Comparison of ENCODE assay signal across 1 cellular context in the genomic region with DNA sequence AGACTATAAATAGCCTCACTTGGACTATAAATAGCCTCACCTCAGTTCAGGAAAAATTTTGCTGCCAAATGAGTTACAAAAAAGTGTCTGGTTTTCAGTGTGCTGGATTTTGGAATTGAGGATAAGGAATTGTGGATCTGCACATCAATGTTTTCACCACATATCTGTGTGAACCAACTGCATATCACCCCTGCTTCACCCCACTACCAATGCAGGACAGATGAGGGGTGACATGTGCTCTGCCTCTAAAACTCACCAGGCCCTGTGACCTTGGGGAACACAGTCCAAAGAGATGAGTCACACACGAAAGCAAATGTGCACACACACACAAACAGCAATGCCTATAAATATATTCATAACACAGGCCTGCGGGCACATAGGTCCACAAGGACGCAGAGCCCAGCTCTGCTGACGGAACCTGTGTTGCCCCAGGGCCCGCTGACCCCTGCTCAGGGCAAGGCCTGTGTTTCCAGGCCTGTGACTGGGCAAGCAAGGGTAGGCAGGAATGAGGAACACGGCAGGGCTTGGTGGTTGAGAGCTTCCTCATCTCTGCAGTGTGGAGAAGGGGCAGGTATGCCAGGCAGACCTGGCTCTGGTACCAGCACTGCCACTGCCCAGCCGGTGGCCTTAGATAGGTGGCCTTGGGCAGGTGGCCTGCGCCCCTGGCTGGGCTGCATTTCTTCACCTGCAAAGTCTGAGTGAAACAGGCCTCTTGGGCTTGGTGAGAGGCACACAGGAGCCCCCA.
TF ChIP-seq lines count a peak whose summit lies in the region.

No MANE protein-coding gene starts in this region.

TF ChIP-seq in HepG2, 621 proteins besides CTCF, POLR2A, EP300 and RAD21 (continued from another document and continues in another):
- TF ChIP-seq ZNF407 (CRISPR knock-in tag; IDR thresholded peaks at IDR 0.05; ENCODE audit: not compliant biosample characterization) (no peak), ZC3H13 (CRISPR knock-in tag; IDR thresholded peaks at IDR 0.05) (no peak), SRSF9 (IDR thresholded peaks at IDR 0.05; ENCODE audit: borderline replicate concordance, insufficient read depth, low read depth, low read length, poor library complexity, severe bottlenecking) (no peak), GLI4 (CRISPR knock-in tag; IDR thresholded peaks at IDR 0.05; ENCODE audit: borderline replicate concordance) (no peak), SP140L (CRISPR knock-in tag; IDR thresholded peaks at IDR 0.05; ENCODE audit: borderline replicate concordance) (no peak), HNRNPLL (IDR thresholded peaks at IDR 0.05; ENCODE audit: low read depth, low read length, poor library complexity, severe bottlenecking) (peak; percentile 20), ZNF441 (CRISPR knock-in tag; IDR thresholded peaks at IDR 0.05; ENCODE audit: borderline replicate concordance) (no peak), RXRB (CRISPR knock-in tag; IDR thresholded peaks at IDR 0.05; ENCODE audit: borderline replicate concordance) (peak; percentile 91), ZNF431 (CRISPR knock-in tag; IDR thresholded peaks at IDR 0.05; ENCODE audit: borderline replicate concordance, low read depth) (no peak), NFIC (IDR thresholded peaks at IDR 0.05; ENCODE audit: low read length) (peak; percentile 50; the same call in 1 of the 2 replicates), SMAD9 (CRISPR knock-in tag; IDR thresholded peaks at IDR 0.05) (no peak), ZNF3 (CRISPR knock-in tag; IDR thresholded peaks at IDR 0.05) (no peak), ELF3 (CRISPR knock-in tag; IDR thresholded peaks at IDR 0.05) (peak; percentile 75; the same call in 1 of the 2 replicates), ARID2 (CRISPR knock-in tag; IDR thresholded peaks at IDR 0.05; ENCODE audit: borderline replicate concordance) (no peak), ZFP82 (CRISPR knock-in tag; IDR thresholded peaks at IDR 0.05; ENCODE audit: borderline replicate concordance) (no peak), ZNF589 (CRISPR knock-in tag; conservative IDR thresholded peaks at IDR 0.05) (no peak), DNMT3B (CRISPR knock-in tag; conservative IDR thresholded peaks at IDR 0.05) (no peak), ZNF337 (CRISPR knock-in tag; IDR thresholded peaks at IDR 0.05; ENCODE audit: borderline replicate concordance, low read depth) (no peak), ZNF879 (CRISPR knock-in tag; IDR thresholded peaks at IDR 0.05) (no peak), ATF7 (IDR thresholded peaks at IDR 0.05) (no peak), ATF7 (CRISPR knock-in tag; IDR thresholded peaks at IDR 0.05) (0 out of 2 replicates have a peak, but pooled peaks have one; percentile 34), ZNF563 (CRISPR knock-in tag; IDR thresholded peaks at IDR 0.05) (no peak), SMAD3 (CRISPR knock-in tag; IDR thresholded peaks at IDR 0.05) (peak; percentile 59; the same call in 1 of the 2 replicates)
- TF ChIP-seq, protein P1, sequence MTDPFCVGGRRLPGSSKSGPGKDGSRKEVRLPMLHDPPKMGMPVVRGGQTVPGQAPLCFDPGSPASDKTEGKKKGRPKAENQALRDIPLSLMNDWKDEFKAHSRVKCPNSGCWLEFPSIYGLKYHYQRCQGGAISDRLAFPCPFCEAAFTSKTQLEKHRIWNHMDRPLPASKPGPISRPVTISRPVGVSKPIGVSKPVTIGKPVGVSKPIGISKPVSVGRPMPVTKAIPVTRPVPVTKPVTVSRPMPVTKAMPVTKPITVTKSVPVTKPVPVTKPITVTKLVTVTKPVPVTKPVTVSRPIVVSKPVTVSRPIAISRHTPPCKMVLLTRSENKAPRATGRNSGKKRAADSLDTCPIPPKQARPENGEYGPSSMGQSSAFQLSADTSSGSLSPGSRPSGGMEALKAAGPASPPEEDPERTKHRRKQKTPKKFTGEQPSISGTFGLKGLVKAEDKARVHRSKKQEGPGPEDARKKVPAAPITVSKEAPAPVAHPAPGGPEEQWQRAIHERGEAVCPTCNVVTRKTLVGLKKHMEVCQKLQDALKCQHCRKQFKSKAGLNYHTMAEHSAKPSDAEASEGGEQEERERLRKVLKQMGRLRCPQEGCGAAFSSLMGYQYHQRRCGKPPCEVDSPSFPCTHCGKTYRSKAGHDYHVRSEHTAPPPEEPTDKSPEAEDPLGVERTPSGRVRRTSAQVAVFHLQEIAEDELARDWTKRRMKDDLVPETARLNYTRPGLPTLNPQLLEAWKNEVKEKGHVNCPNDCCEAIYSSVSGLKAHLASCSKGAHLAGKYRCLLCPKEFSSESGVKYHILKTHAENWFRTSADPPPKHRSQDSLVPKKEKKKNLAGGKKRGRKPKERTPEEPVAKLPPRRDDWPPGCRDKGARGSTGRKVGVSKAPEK (CRISPR knock-in tag; IDR thresholded peaks at IDR 0.05; ENCODE audit: borderline replicate concordance): no peak
- TF ChIP-seq, protein P2, sequence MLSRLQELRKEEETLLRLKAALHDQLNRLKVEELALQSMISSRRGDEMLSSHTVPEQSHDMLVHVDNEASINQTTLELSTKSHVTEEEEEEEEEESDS (CRISPR knock-in tag; IDR thresholded peaks at IDR 0.05; ENCODE audit: borderline replicate concordance): no peak
- TF ChIP-seq, protein P3, sequence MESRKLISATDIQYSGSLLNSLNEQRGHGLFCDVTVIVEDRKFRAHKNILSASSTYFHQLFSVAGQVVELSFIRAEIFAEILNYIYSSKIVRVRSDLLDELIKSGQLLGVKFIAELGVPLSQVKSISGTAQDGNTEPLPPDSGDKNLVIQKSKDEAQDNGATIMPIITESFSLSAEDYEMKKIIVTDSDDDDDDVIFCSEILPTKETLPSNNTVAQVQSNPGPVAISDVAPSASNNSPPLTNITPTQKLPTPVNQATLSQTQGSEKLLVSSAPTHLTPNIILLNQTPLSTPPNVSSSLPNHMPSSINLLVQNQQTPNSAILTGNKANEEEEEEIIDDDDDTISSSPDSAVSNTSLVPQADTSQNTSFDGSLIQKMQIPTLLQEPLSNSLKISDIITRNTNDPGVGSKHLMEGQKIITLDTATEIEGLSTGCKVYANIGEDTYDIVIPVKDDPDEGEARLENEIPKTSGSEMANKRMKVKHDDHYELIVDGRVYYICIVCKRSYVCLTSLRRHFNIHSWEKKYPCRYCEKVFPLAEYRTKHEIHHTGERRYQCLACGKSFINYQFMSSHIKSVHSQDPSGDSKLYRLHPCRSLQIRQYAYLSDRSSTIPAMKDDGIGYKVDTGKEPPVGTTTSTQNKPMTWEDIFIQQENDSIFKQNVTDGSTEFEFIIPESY (CRISPR knock-in tag; IDR thresholded peaks at IDR 0.05): peak; percentile 32; the same call in 1 of the 2 replicates
- TF ChIP-seq, protein P4, sequence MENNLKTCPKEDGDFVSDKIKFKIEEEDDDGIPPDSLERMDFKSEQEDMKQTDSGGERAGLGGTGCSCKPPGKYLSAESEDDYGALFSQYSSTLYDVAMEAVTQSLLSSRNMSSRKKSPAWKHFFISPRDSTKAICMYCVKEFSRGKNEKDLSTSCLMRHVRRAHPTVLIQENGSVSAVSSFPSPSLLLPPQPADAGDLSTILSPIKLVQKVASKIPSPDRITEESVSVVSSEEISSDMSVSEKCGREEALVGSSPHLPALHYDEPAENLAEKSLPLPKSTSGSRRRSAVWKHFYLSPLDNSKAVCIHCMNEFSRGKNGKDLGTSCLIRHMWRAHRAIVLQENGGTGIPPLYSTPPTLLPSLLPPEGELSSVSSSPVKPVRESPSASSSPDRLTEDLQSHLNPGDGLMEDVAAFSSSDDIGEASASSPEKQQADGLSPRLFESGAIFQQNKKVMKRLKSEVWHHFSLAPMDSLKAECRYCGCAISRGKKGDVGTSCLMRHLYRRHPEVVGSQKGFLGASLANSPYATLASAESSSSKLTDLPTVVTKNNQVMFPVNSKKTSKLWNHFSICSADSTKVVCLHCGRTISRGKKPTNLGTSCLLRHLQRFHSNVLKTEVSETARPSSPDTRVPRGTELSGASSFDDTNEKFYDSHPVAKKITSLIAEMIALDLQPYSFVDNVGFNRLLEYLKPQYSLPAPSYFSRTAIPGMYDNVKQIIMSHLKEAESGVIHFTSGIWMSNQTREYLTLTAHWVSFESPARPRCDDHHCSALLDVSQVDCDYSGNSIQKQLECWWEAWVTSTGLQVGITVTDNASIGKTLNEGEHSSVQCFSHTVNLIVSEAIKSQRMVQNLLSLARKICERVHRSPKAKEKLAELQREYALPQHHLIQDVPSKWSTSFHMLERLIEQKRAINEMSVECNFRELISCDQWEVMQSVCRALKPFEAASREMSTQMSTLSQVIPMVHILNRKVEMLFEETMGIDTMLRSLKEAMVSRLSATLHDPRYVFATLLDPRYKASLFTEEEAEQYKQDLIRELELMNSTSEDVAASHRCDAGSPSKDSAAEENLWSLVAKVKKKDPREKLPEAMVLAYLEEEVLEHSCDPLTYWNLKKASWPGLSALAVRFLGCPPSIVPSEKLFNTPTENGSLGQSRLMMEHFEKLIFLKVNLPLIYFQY (CRISPR knock-in tag; IDR thresholded peaks at IDR 0.05; ENCODE audit: borderline replicate concordance): peak; percentile 99
- TF ChIP-seq, protein P5, sequence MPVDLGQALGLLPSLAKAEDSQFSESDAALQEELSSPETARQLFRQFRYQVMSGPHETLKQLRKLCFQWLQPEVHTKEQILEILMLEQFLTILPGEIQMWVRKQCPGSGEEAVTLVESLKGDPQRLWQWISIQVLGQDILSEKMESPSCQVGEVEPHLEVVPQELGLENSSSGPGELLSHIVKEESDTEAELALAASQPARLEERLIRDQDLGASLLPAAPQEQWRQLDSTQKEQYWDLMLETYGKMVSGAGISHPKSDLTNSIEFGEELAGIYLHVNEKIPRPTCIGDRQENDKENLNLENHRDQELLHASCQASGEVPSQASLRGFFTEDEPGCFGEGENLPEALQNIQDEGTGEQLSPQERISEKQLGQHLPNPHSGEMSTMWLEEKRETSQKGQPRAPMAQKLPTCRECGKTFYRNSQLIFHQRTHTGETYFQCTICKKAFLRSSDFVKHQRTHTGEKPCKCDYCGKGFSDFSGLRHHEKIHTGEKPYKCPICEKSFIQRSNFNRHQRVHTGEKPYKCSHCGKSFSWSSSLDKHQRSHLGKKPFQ (CRISPR knock-in tag; IDR thresholded peaks at IDR 0.05; ENCODE audit: insufficient replicate concordance): no peak
- TF ChIP-seq, protein P6, sequence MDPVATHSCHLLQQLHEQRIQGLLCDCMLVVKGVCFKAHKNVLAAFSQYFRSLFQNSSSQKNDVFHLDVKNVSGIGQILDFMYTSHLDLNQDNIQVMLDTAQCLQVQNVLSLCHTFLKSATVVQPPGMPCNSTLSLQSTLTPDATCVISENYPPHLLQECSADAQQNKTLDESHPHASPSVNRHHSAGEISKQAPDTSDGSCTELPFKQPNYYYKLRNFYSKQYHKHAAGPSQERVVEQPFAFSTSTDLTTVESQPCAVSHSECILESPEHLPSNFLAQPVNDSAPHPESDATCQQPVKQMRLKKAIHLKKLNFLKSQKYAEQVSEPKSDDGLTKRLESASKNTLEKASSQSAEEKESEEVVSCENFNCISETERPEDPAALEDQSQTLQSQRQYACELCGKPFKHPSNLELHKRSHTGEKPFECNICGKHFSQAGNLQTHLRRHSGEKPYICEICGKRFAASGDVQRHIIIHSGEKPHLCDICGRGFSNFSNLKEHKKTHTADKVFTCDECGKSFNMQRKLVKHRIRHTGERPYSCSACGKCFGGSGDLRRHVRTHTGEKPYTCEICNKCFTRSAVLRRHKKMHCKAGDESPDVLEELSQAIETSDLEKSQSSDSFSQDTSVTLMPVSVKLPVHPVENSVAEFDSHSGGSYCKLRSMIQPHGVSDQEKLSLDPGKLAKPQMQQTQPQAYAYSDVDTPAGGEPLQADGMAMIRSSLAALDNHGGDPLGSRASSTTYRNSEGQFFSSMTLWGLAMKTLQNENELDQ (CRISPR knock-in tag; IDR thresholded peaks at IDR 0.05; ENCODE audit: borderline replicate concordance): no peak
